Comparison of ENCODE assay signal across 8 cellular contexts in genomic region chr1:1349256-1350012, GRCh38. TPM values are rescaled to one million over a fixed set of nuclear protein-coding genes. Genes with fewer than 3 reads are reported as not detected.
DNase-seq lines count a peak whose midpoint lies in the region; ATAC-seq and TF ChIP-seq lines count a peak whose summit lies in the region.

DVL1 (minus strand) TSS chr1:1349418; CDS start chr1:1349065, 353 bp downstream.

- no peak within 1 kb of the TSS for H3K27ac Mint-ChIP-seq in activated naive CD8-positive, alpha-beta T cell
- H3K27ac Mint-ChIP-seq in glutamatergic neuron (ENCODE audit: unreplicated experiment): peak within 1 kb of the TSS; percentile 28

- intact Hi-C loops in ovary (cut with DNase I) (loop anchor here in 1 of 4 donors (1.0 to 2.0 kb wide), 3 partner anchors 25 to 76 kb away; partner anchors contain the start of genes CCNL2, CPTP, INTS11 and UBE2J2), transverse colon (cut with DNase I; ENCODE audit: low total_unique reads) (no loop called here)

- 0 to 1% (median 0%) methylated on average over 27 to 121 of the region's 122 CpGs for WGBS in ovary, 3 donors
- 2% methylated on average over 10 of the region's 122 CpGs; no CpG with 5 or more reads in 1 of the 2 donors for WGBS in transverse colon (ENCODE audit: low coverage in 1 of 2), 2 donors

- no peaks in the 10 kb centered on the region for H3K36me3 ChIP-seq in BE2C
- peaks cover 58% of the 10 kb centered on the region for H3K36me3 ChIP-seq in SJSA1
- no peaks in the 10 kb centered on the region for H3K36me3 ChIP-seq in ovary
- H3K36me3 ChIP-seq in transverse colon: no peaks in the 10 kb centered on the region

- peaks cover 17% of the 10 kb centered on the region for H3K4me1 Mint-ChIP-seq in activated naive CD8-positive, alpha-beta T cell (ENCODE audit: low read depth)
- peaks cover 16% of the 10 kb centered on the region for H3K4me1 Mint-ChIP-seq in glutamatergic neuron (ENCODE audit: low read depth, unreplicated experiment)

- ATAC-seq in HG03432 (IDR thresholded peaks at IDR 0.05; ENCODE audit: unreplicated experiment): peak; percentile 69

- H3K4me3 Mint-ChIP-seq in activated naive CD8-positive, alpha-beta T cell: peak within 1 kb of the TSS; percentile 79
- H3K4me3 Mint-ChIP-seq in glutamatergic neuron (ENCODE audit: unreplicated experiment): peak within 1 kb of the TSS; percentile 82

- in situ Hi-C loops in GM18951 (cut with MboI; ENCODE audit: low sequenced_read_pairs, unreplicated experiment) (no loop called here), transverse colon (cut with MboI; ENCODE audit: low pct_ligation_motif_present in 1 of 4, low pct_unique_long_range_greater_than_20kb in 1 of 4, low sequenced_read_pairs in 3 of 4) (no loop called here)

- H3K27me3 Mint-ChIP-seq in activated naive CD8-positive, alpha-beta T cell: peaks cover 2% of the 10 kb centered on the region
- H3K27me3 Mint-ChIP-seq in glutamatergic neuron (ENCODE audit: unreplicated experiment): peaks cover 12% of the 10 kb centered on the region

- TF ChIP-seq CTCF in BE2C (IDR thresholded peaks at IDR 0.05; ENCODE audit: low read depth, low read length) (peak; percentile 49), glutamatergic neuron (IDR thresholded peaks at IDR 0.05; ENCODE audit: partially characterized antibody, unreplicated experiment) (peak; percentile 57), ovary (IDR thresholded peaks at IDR 0.05) (peak in 2 of 3 donors; percentile 68 to 77), transverse colon (IDR thresholded peaks at IDR 0.05) (peak; percentile 36 to 69 (median 47))

- no peaks in the 10 kb centered on the region for H3K9me3 Mint-ChIP-seq in activated naive CD8-positive, alpha-beta T cell (ENCODE audit: low read depth)
- peaks cover 3% of the 10 kb centered on the region for H3K9me3 Mint-ChIP-seq in glutamatergic neuron (ENCODE audit: unreplicated experiment)

- H3K9me3 ChIP-seq in BE2C: no peaks in the 10 kb centered on the region
- H3K9me3 ChIP-seq in SJSA1 (replicated peaks): no peaks in the 10 kb centered on the region
- H3K9me3 ChIP-seq in ovary: no peaks in the 10 kb centered on the region
- H3K9me3 ChIP-seq in transverse colon: no peaks in the 10 kb centered on the region

- TF ChIP-seq POLR2A in GM18951 (IDR thresholded peaks at IDR 0.05; ENCODE audit: extremely low read depth, insufficient read depth, insufficient read length) (peak; percentile 79), ovary (IDR thresholded peaks at IDR 0.05) (peak; percentile 41), transverse colon (IDR thresholded peaks at IDR 0.05) (no peak)

- H3K27me3 ChIP-seq in BE2C (no peaks in the 10 kb centered on the region), SJSA1 (replicated peaks) (no peaks in the 10 kb centered on the region), ovary (no peaks in the 10 kb centered on the region), transverse colon (peaks cover 17% of the 10 kb centered on the region)

- no peaks in the 10 kb centered on the region for H3K36me3 Mint-ChIP-seq in activated naive CD8-positive, alpha-beta T cell
- H3K36me3 Mint-ChIP-seq in glutamatergic neuron (ENCODE audit: unreplicated experiment): no peaks in the 10 kb centered on the region

- DNase-seq in BE2C: peak; percentile 84
- DNase-seq in SJSA1 (ENCODE audit: low read depth in 1 of 2, low spot score in 2 of 2): peak; percentile 73 to 74
- peak; percentile 89 for DNase-seq in glutamatergic neuron
- DNase-seq in ovary: peak; percentile 74 to 86 (median 81)
- DNase-seq in transverse colon: peak; percentile 70

- TF ChIP-seq EP300 in ovary (IDR thresholded peaks at IDR 0.05) (no peak), transverse colon (IDR thresholded peaks at IDR 0.05; ENCODE audit: low read depth) (no peak)

- H3K4me3 ChIP-seq in BE2C (ENCODE audit: low read depth, low read length) (peak within 1 kb of the TSS; percentile 86), SJSA1 (peak within 1 kb of the TSS; percentile 100), ovary (peak within 1 kb of the TSS; percentile 60), transverse colon (peak within 1 kb of the TSS; percentile 85 to 89 (median 88))

- peaks cover 27% of the 10 kb centered on the region for H3K4me1 ChIP-seq in BE2C
- H3K4me1 ChIP-seq in SJSA1 (replicated peaks): peaks cover 47% of the 10 kb centered on the region
- peaks cover 33% of the 10 kb centered on the region for H3K4me1 ChIP-seq in ovary (ENCODE audit: insufficient read depth)
- peaks cover 38 to 59% (median 48%) of the 10 kb centered on the region in 4 donors for H3K4me1 ChIP-seq in transverse colon

- H3K27ac ChIP-seq in SJSA1: peak within 1 kb of the TSS; percentile 89
- H3K27ac ChIP-seq in ovary: peak within 1 kb of the TSS; percentile 59 to 90
- H3K27ac ChIP-seq in transverse colon: peak within 1 kb of the TSS; percentile 88 to 96 (median 92)

RNA-seq across cellular contexts. Expression of gene DVL1, which starts in this region (rescaled TPM):
- polyA plus RNA-seq in BE2C (2012; ENCODE audit: insufficient read depth, insufficient read length, low read depth): 277 TPM
- 85.2 and 95.9 TPM in 2 replicates for total RNA-seq in SJSA1 (2014; rRNA removed; shearing (Covaris generic))
- total RNA-seq in glutamatergic neuron (ENCODE audit: unreplicated experiment) (124 TPM), ovary (10 to 100 TPM; 38.0 to 85.2 (median 64.9) TPM), transverse colon (100 to 1,000 TPM; 103 to 182 (median 115) TPM)
- polyA plus RNA-seq in ovary: 10 to 100 TPM in 1 of 2 donors, 1 to 10 TPM in 1; 2.1 to 51.2 TPM

Comparison
In these comparisons a context has a peak if more than half of its experiments do, and no peak if none do; other contexts are left out.
1. Peak in every context shown above with its lines: DNase-seq, ATAC-seq, H3K4me3 ChIP-seq and H3K27ac ChIP-seq.